Comparison of ENCODE assay signal across 33 cellular contexts in genomic region chr2:71446505-71446904, GRCh38. TPM values are rescaled to one million over a fixed set of nuclear protein-coding genes. Genes with fewer than 3 reads are reported as not detected.
"Had no signal": no experiment of that assay in that cellular context is flagged by ENCODE, and none has a peak within 500 bp of the region (broad histone marks: within the 10 kb centered on the region; RNA-seq: fewer than 3 reads in every experiment).

No MANE protein-coding gene starts in this region.

- H3K4me1 ChIP-seq: ascending aorta, body of pancreas, breast epithelium had no signal

- H3K36me3 ChIP-seq: brain microvascular endothelial cell, breast epithelium had no signal

- DNase-seq: activated effector memory CD4-positive, alpha-beta T cell treated with anti-CD3 and anti-CD28 coated beads, Interleukin-2, amount 50 U/mL, for 16 hours; activated effector memory CD4-positive, alpha-beta T cell treated with Interleukin-2 at 50 U/mL for 16 hours; activated gamma-delta T cell; activated gamma-delta T cell treated with Interleukin-2 at 50 U/mL for 16 hours; activated naive CD4-positive, alpha-beta T cell; activated naive CD4-positive, alpha-beta T cell treated with anti-CD3 and anti-CD28 coated beads for 36 hours; activated naive CD4-positive, alpha-beta T cell treated with anti-CD3 and anti-CD28 coated beads, Interleukin-2, amount 10 ng/mL, durations not matched to agents 7 days and 5 days; activated naive CD4-positive, alpha-beta T cell treated with anti-CD3 and anti-CD28 coated beads, Interleukin-2, amount 50 U/mL, for 16 hours; activated naive CD4-positive, alpha-beta T cell treated with Interleukin-2 at 50 U/mL for 16 hours; activated naive CD8-positive, alpha-beta T cell treated with anti-CD3 and anti-CD28 coated beads for 36 hours; activated naive CD8-positive, alpha-beta T cell treated with anti-CD3 and anti-CD28 coated beads, Interleukin-2, amount 10 ng/mL, durations not matched to agents 7 days and 5 days; activated naive CD8-positive, alpha-beta T cell treated with anti-CD3 and anti-CD28 coated beads, Interleukin-2, amount 50 U/mL, for 24 hours; activated T-cell treated with anti-CD3 and anti-CD28 coated beads, Interleukin-2, amount 50 U/mL, for 1 hour; activated T-cell treated with anti-CD3 and anti-CD28 coated beads, Interleukin-2, amount 50 U/mL, for 24 hours; activated T-cell treated with anti-CD3 and anti-CD28 coated beads, Interleukin-2, amount 50 U/mL, for 4 hours; activated T-cell treated with anti-CD3 and anti-CD28 coated beads, Interleukin-2, amount 50 U/mL, for 48 hours; activated T-cell treated with anti-CD3 and anti-CD28 coated beads, Interleukin-2, amount 50 U/mL, for 72 hours; amniotic stem cell; amygdala; anterior cingulate cortex; aorta; body of pancreas; brain microvascular endothelial cell; caudate nucleus; central memory CD4-positive, alpha-beta T cell; cerebellar nuclear complex had no signal

- H3K27ac ChIP-seq: ascending aorta, body of pancreas, brain microvascular endothelial cell, breast epithelium had no signal

- H3K4me3 ChIP-seq: ascending aorta, body of pancreas, breast epithelium, cardiac muscle cell had no signal

- ATAC-seq: activated naive CD4-positive, alpha-beta T cell treated with anti-CD3 and anti-CD28 coated beads, Interleukin-2, amount 50 U/mL, for 72 hours; activated naive CD8-positive, alpha-beta T cell treated with anti-CD3 and anti-CD28 coated beads, Interleukin-2, amount 50 U/mL, for 24 hours; activated T-cell treated with anti-CD3 and anti-CD28 coated beads, Interleukin-2, amount 50 U/mL, for 4 hours; activated T-cell treated with anti-CD3 and anti-CD28 coated beads, Interleukin-2, amount 50 U/mL, for 72 hours; activated T-helper 17 cell treated with anti-CD3 and anti-CD28 coated beads, Interleukin-2, amount 50 U/mL, for 72 hours; body of pancreas had no signal

- H3K27me3 ChIP-seq: ascending aorta, body of pancreas, brain microvascular endothelial cell, breast epithelium, cardiac muscle cell had no signal

- H3K9me3 ChIP-seq: ascending aorta, body of pancreas, breast epithelium had no signal

RNA-seq across cellular contexts. Expression of gene DYSF, which starts 6.9 kb away (rescaled TPM):
- total RNA-seq: activated T-helper 1 cell treated with anti-CD3 and anti-CD28 coated beads, Interleukin-12 subunit alpha, Interleukin-12 subunit beta, Interleukin-2, Interleukin-4 antibody, amounts not matched to agents 30 ng/mL and 10 ng/mL and 1 ng/mL, durations not matched to agents 14 hours and 24 hours and 36 hours; activated T-helper 2 cell treated with anti-CD3 and anti-CD28 coated beads, Interferon-gamma antibody, Interleukin-2, Interleukin-4, amounts not matched to agents 10 μg/mL and 5 μg/mL and 100 μg/mL, durations not matched to agents 14 hours and 24 hours and 36 hours had no signal
